ENCODE assay signal across 8 cellular contexts in the genomic region with DNA sequence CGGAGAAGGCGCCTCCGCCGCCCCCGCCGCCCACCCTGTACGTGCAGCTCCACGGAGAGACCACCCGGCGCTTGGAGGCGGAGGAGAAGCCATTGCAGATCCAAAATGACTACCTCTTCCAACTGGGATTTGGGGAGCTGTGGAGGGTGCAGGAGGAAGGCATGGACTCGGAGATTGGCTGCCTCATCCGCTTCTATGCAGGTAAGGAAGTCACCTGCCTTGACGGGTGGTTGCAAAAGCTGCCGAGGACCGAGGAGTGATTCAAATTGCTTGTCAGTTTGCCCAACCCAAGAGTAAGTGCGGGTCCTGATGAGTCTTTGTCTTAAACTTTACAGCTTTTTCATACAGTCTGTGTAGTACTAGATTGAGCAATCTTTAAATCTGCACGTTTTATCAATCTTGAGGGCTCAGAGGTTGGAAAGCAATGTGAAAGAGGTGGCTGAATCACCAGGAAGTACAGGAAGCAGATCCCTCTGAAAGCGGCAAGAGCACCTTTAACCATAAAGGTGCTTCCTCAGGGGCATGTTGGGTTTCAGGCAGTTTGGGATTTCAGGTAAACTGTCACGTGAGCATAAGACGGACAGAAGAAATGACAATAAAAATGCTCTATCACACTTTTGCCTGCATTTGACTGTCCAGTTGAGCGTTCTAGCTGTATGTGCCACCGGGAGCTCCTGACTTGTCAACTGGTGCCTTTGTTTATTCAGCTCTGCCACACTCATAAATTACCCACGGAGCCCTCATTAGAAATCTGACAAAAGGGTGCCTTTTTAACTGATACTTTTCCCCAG. TPM values are rescaled to one million over a fixed set of nuclear protein-coding genes. Genes with fewer than 3 reads are reported as not detected.
DNase-seq lines count a peak whose midpoint lies in the region; ATAC-seq and TF ChIP-seq lines count a peak whose summit lies in the region.

No MANE protein-coding gene starts in this region.

- H2AFZ ChIP-seq in smooth muscle cell (ENCODE audit: low read depth), result peak overlapping the region; percentile 64

- H3K9ac ChIP-seq in ES-I3 (ENCODE audit: low read depth, low read length) (peak overlapping the region; percentile 74), smooth muscle cell (ENCODE audit: low read depth) (peak overlapping the region; percentile 50)

- DNase-seq in NB4 (ENCODE audit: low read depth) (peak; percentile 68), T1000 (lab: John Stamatoyannopoulos, UW) (peak; percentile 14), brain microvascular endothelial cell (peak; percentile 12), iris pigment epithelial cell (ENCODE audit: low read depth) (peak; percentile 79), smooth muscle cell (lab: John Stamatoyannopoulos, UW; ENCODE audit: unreplicated experiment) (no peak)

- under 1% methylated on average over 24 of the region's 24 CpGs for WGBS in smooth muscle cell (ENCODE audit: low lambda C conversion rate)

- peaks cover 54% of the 10 kb centered on the region for H3K79me2 ChIP-seq in smooth muscle cell (ENCODE audit: low read depth)

- peak overlapping the region; percentile 98 for H3K4me2 ChIP-seq in smooth muscle cell

- no peaks in the 10 kb centered on the region for H3K36me3 ChIP-seq in ES-I3 (ENCODE audit: insufficient read depth, low read length)
- H3K36me3 ChIP-seq in brain microvascular endothelial cell (replicated peaks), result no peaks in the 10 kb centered on the region
- H3K36me3 ChIP-seq in smooth muscle cell (ENCODE audit: low read depth), result no peaks in the 10 kb centered on the region

- H3K9me3 ChIP-seq in ES-I3 (ENCODE audit: control insufficient read depth, insufficient read depth, low read length), result no peaks in the 10 kb centered on the region
- H3K9me3 ChIP-seq in smooth muscle cell (replicated peaks; ENCODE audit: low read depth), result no peaks in the 10 kb centered on the region

- H3K4me3 ChIP-seq in NB4 (ENCODE audit: low read depth, low read length) (peak overlapping the region; percentile 78), brain microvascular endothelial cell (ENCODE audit: low read depth, low read length) (peak overlapping the region; percentile 66), smooth muscle cell (peak overlapping the region; percentile 60)

- no peaks in the 10 kb centered on the region for H3K27me3 ChIP-seq in brain microvascular endothelial cell (replicated peaks)
- no peaks in the 10 kb centered on the region for H3K27me3 ChIP-seq in smooth muscle cell (ENCODE audit: low read depth)

- H3K4me1 ChIP-seq in ES-I3 (ENCODE audit: insufficient read depth, low read length), result peaks cover 19% of the 10 kb centered on the region
- H3K4me1 ChIP-seq in smooth muscle cell (ENCODE audit: low read depth), result peaks cover 43% of the 10 kb centered on the region

- H3K27ac ChIP-seq in brain microvascular endothelial cell (no peak overlapping the region), smooth muscle cell (ENCODE audit: low read depth) (peak overlapping the region; percentile 42)

- ATAC-seq in HG03571 (IDR thresholded peaks at IDR 0.05; ENCODE audit: unreplicated experiment) (no peak), GM18505 (IDR thresholded peaks at IDR 0.05; ENCODE audit: unreplicated experiment) (no peak)

- H4K20me1 ChIP-seq in smooth muscle cell (ENCODE audit: low read depth), result peaks cover 15% of the 10 kb centered on the region

- TF ChIP-seq POLR2A in NB4 (IDR thresholded peaks at IDR 0.05; ENCODE audit: extremely low read depth, insufficient read length) (no peak), GM18505 (IDR thresholded peaks at IDR 0.05; ENCODE audit: borderline replicate concordance, extremely low read depth, insufficient read depth, insufficient read length) (no peak)

- H3F3A ChIP-seq in smooth muscle cell (ENCODE audit: low read depth), result no peaks in the 10 kb centered on the region

- in situ Hi-C loops in brain microvascular endothelial cell (cut with HindIII; ENCODE audit: low pct_ligation_motif_present, low sequenced_read_pairs), result no loop called here

- TF ChIP-seq CTCF in NB4 (IDR thresholded peaks at IDR 0.05; ENCODE audit: low read depth, low read length) (no peak), brain microvascular endothelial cell (IDR thresholded peaks at IDR 0.05; ENCODE audit: low read depth, low read length, missing control alignments) (no peak), smooth muscle cell (IDR thresholded peaks at IDR 0.05; ENCODE audit: borderline replicate concordance, insufficient read depth, poor library complexity, severe bottlenecking) (no peak)

RNA-seq across cellular contexts. Expression of gene PHLPP1, which starts 1.9 kb away (rescaled TPM):
- 4.3 and 5.3 TPM in 2 replicates for total RNA-seq in smooth muscle cell
- polyA plus RNA-seq in smooth muscle cell, result 1.1 and 3.1 TPM in 2 replicates
